8 cellular contexts compared by ENCODE assay signal in genomic region chr2:159713691-159714585, GRCh38. TPM values are rescaled to one million over a fixed set of nuclear protein-coding genes. Genes with fewer than 3 reads are reported as not detected.
A peak's percentile ranks its signal among the peaks of the same experiment; 100 is the strongest.
DNase-seq lines count a peak whose midpoint lies in the region; ATAC-seq and TF ChIP-seq lines count a peak whose summit lies in the region.

No MANE protein-coding gene starts in this region.

- H3K27ac ChIP-seq in C4-2B (no peak overlapping the region; the same call in 1 of the 2 replicates), right cardiac atrium (ENCODE audit: low read length) (peak overlapping the region; percentile 46), skeletal muscle tissue (ENCODE audit: low read depth, low read length) (peak overlapping the region; percentile 100), substantia nigra (ENCODE audit: low read depth, low read length, poor library complexity, severe bottlenecking) (no peak overlapping the region)

- CTCF ChIA-PET in activated B cell treated with CpG ODN at 0.5 μM for 24 hours (lab: Charles Lee) = no interaction called here

- peaks cover 61% of the 10 kb centered on the region for H3K36me3 Mint-ChIP-seq in activated B cell treated with CpG ODN at 0.5 μM for 24 hours (ENCODE audit: low read depth)

- ATAC-seq in activated B cell treated with CpG ODN at 0.5 μM for 24 hours (ENCODE audit: low read depth) = no peak
- no peak for ATAC-seq in right cardiac atrium

- peaks cover 4 to 10% (median 5%) of the 10 kb centered on the region in 3 donors for H3K36me3 ChIP-seq in skeletal muscle tissue (ENCODE audit: control insufficient read depth in 3 of 3, insufficient read depth in 3 of 3, low read length in 3 of 3)

- POLR2A ChIA-PET in activated B cell treated with CpG ODN at 0.5 μM for 24 hours (lab: Charles Lee) = interaction anchor here (2.1 to 2.2 kb wide), 2 partner anchors 8 to 427 kb away, joined by 14 to 31 read pairs; partner anchors contain the start of gene WDSUB1

- intact Hi-C loops in activated B cell treated with CpG ODN at 0.5 μM for 24 hours (cut with micrococcal nuclease) (loop anchor here (2.0 to 10.0 kb wide), 5 partner anchors 191 to 1839 kb away; partner anchors contain the start of genes ACVR1, CCDC148, LY75 and PKP4), right cardiac atrium (cut with DNase I) (loop anchor here in 2 of 4 donors (5.0 to 10.0 kb wide), 2 partner anchors 97 to 99 kb away; partner anchors contain the start of gene BAZ2B (in 2 of the 2))

- DNase-seq in HFF-Myc (ENCODE audit: extremely low read depth, low read depth) = no peak
- DNase-seq in activated B cell treated with CpG ODN at 0.5 μM for 24 hours = no peak
- DNase-seq in right cardiac atrium = no peak
- DNase-seq in substantia nigra (lab: John Stamatoyannopoulos, UW) = no peak
- DNase-seq in SK-N-DZ (ENCODE audit: low spot score) = no peak
- no peak for DNase-seq in central memory CD4-positive, alpha-beta T cell

- H3K4me1 ChIP-seq in right cardiac atrium (ENCODE audit: control insufficient read depth, insufficient read depth, low read length) = peaks cover 9% of the 10 kb centered on the region
- H3K4me1 ChIP-seq in skeletal muscle tissue (ENCODE audit: control insufficient read depth in 3 of 3, insufficient read depth in 3 of 3, low read length in 3 of 3) = peaks cover 18 to 29% (median 19%) of the 10 kb centered on the region in 3 donors

- H3K4me3 ChIP-seq in HFF-Myc (replicated peaks; ENCODE audit: low read depth, low read length) (peak overlapping the region; percentile 83), right cardiac atrium (ENCODE audit: low read length) (peak overlapping the region; percentile 89), skeletal muscle tissue (ENCODE audit: low read length in 3 of 3) (peak overlapping the region; percentile 90 to 99 (median 98))

- WGBS in right cardiac atrium = 42% methylated on average over 5 of the region's 5 CpGs

- TF ChIP-seq CTCF in C4-2B (conservative IDR thresholded peaks at IDR 0.05) (peak; percentile 15), HFF-Myc (IDR thresholded peaks at IDR 0.05; ENCODE audit: low read depth, low read length, missing control alignments) (no peak), activated B cell treated with CpG ODN at 0.5 μM for 24 hours (IDR thresholded peaks at IDR 0.05) (no peak)

- H3K27ac Mint-ChIP-seq in activated B cell treated with CpG ODN at 0.5 μM for 24 hours = peak overlapping the region; percentile 99

- no peaks in the 10 kb centered on the region for H3K9me3 Mint-ChIP-seq in activated B cell treated with CpG ODN at 0.5 μM for 24 hours

- H3K9me3 ChIP-seq in right cardiac atrium (ENCODE audit: control insufficient read depth, low read length) (no peaks in the 10 kb centered on the region), skeletal muscle tissue (ENCODE audit: control insufficient read depth in 3 of 3, low read length in 3 of 3) (no peaks in the 10 kb centered on the region)

- H3K4me1 Mint-ChIP-seq in activated B cell treated with CpG ODN at 0.5 μM for 24 hours = peaks cover 68% of the 10 kb centered on the region

- H3K27me3 ChIP-seq in right cardiac atrium (ENCODE audit: control insufficient read depth, insufficient read depth) (no peaks in the 10 kb centered on the region), skeletal muscle tissue (ENCODE audit: control insufficient read depth in 3 of 3, insufficient read depth in 3 of 3, low read length in 3 of 3) (no peaks in the 10 kb centered on the region)

- peak overlapping the region; percentile 99 for H3K4me3 Mint-ChIP-seq in activated B cell treated with CpG ODN at 0.5 μM for 24 hours

- no peaks in the 10 kb centered on the region for H3K27me3 Mint-ChIP-seq in activated B cell treated with CpG ODN at 0.5 μM for 24 hours

- peak overlapping the region; percentile 100 for H3K9ac ChIP-seq in skeletal muscle tissue (ENCODE audit: low read depth in 1 of 3, low read length in 3 of 3)

RNA-seq across cellular contexts. Expression of gene MARCHF7, which starts 1.6 kb away (rescaled TPM):
- 86.7 and 89.5 TPM in 2 replicates for total RNA-seq in activated B cell treated with CpG ODN at 0.5 μM for 24 hours
- total RNA-seq in right cardiac atrium = 10 to 100 TPM; 70.0 to 85.4 (median 74.9) TPM
- 33.6 TPM for polyA plus RNA-seq in right cardiac atrium
- 77.2 TPM for total RNA-seq in skeletal muscle tissue
- polyA plus RNA-seq in SK-N-DZ (2014; cell fraction: cytosol; rRNA removed) = 76.4 and 95.2 TPM in 2 replicates
- polyA plus RNA-seq in SK-N-DZ (2014; cell fraction: nucleus; rRNA removed) = 92.9 and 93.0 TPM in 2 replicates

Comparison
In these comparisons a context has a peak if more than half of its experiments do, and no peak if none do; other contexts are left out.
1. H3K27ac ChIP-seq: peak in right cardiac atrium (single experiment) and skeletal muscle tissue (single experiment); none in C4-2B (single experiment) and substantia nigra (single experiment).
2. Peak in every context shown above with its lines, with median percentiles within 50 percentile points of each other: H3K4me3 ChIP-seq.